8 cellular contexts compared by ENCODE assay signal in the genomic region with DNA sequence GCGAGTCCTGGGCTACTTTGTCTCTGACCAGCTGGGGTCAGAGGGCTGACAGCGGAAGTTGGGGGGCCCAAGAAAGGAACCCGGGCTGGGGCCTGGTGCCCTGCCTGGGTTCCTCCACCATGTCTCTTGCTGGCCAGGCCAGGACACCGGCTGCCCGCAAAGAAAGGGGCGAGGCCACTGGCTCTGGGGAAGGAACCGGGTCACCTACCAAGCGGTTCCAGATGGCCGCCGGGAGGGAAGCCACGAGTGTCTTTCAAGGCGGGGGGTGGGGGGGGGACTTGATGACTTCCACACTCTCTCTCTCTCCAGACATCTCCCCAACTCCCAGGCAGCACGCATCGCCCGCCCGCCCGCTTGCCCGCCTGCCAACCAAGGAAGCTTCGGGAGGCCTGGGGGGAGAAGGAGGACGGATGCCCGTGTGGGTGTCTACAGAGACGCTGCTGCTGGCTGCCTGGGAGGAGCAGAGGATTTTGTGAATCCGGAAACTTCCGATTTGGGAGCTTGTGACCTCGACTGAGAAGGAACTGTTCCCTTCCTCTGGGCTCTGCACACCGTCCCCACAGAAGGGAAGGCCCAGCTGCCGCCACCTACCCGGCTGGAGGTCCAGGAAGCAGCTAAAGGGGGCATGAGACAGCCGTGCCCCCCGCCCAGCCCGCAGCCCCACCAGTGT. TPM values are rescaled to one million over a fixed set of nuclear protein-coding genes. Genes with fewer than 3 reads are reported as not detected.
DNase-seq lines count a peak whose midpoint lies in the region; ATAC-seq and TF ChIP-seq lines count a peak whose summit lies in the region.

No MANE protein-coding gene starts in this region.

- H3K36me3 ChIP-seq in CD4-positive, CD25-positive, alpha-beta regulatory T cell (ENCODE audit: control insufficient read depth, insufficient read depth, low read length): no peaks in the 10 kb centered on the region

- no peak for TF ChIP-seq CTCF in activated B cell treated with CpG ODN at 0.5 μM for 24 hours (IDR thresholded peaks at IDR 0.05)
- no peak for TF ChIP-seq CTCF in natural killer cell (IDR thresholded peaks at IDR 0.05)

- ATAC-seq in CD4-positive, CD25-positive, alpha-beta regulatory T cell (ENCODE audit: low read depth in 2 of 2): no peak
- ATAC-seq in activated B cell treated with CpG ODN at 0.5 μM for 24 hours (ENCODE audit: low read depth): no peak
- no peak for ATAC-seq in natural killer cell
- no peak for ATAC-seq in GM21360 (IDR thresholded peaks at IDR 0.05; ENCODE audit: unreplicated experiment)
- ATAC-seq in GM18519 (IDR thresholded peaks at IDR 0.05; ENCODE audit: low FRiP score, unreplicated experiment): no peak

- CTCF ChIA-PET in activated B cell treated with CpG ODN at 0.5 μM for 24 hours (lab: Charles Lee): interaction anchor here (1.1 to 2.9 kb wide), 3 partner anchors 9 to 39 kb away, joined by 3 to 15 read pairs (median 6); no protein-coding TSS in a partner anchor

- peak in 1 of 3 donors; percentile 54 for DNase-seq in CD4-positive, CD25-positive, alpha-beta regulatory T cell
- peak; percentile 29 for DNase-seq in HS-5 (ENCODE audit: low read depth)
- DNase-seq in activated B cell treated with CpG ODN at 0.5 μM for 24 hours: peak; percentile 31
- DNase-seq in fibroblast of gingiva (ENCODE audit: low read depth): peak; percentile 83
- DNase-seq in natural killer cell: peak; percentile 26
- no peak for DNase-seq in NCI-H2227 treated with DMSO at 0.1 percent for 48 hours (lab: John Stamatoyannopoulos, UW)

- intact Hi-C loops in activated B cell treated with CpG ODN at 0.5 μM for 24 hours (cut with micrococcal nuclease): no loop called here
- intact Hi-C loops in natural killer cell (cut with micrococcal nuclease): loop anchor here (2.0 kb wide), 1 partner anchor 28 kb away; no protein-coding TSS in a partner anchor

- H3K4me3 Mint-ChIP-seq in CD4-positive, CD25-positive, alpha-beta regulatory T cell: peak overlapping the region; percentile 90 to 96 (median 92)
- H3K4me3 Mint-ChIP-seq in activated B cell treated with CpG ODN at 0.5 μM for 24 hours (peak overlapping the region; percentile 89), natural killer cell (peak overlapping the region; percentile 84)

- peak overlapping the region; percentile 53 for H3K4me3 ChIP-seq in CD4-positive, CD25-positive, alpha-beta regulatory T cell (ENCODE audit: low read depth, low read length)

- H3K4me1 ChIP-seq in CD4-positive, CD25-positive, alpha-beta regulatory T cell (ENCODE audit: control insufficient read depth, insufficient read depth, low read length, poor library complexity, severe bottlenecking): peaks cover 17% of the 10 kb centered on the region

- no peaks in the 10 kb centered on the region for H3K36me3 Mint-ChIP-seq in CD4-positive, CD25-positive, alpha-beta regulatory T cell
- H3K36me3 Mint-ChIP-seq in activated B cell treated with CpG ODN at 0.5 μM for 24 hours (ENCODE audit: low read depth): peaks cover 13% of the 10 kb centered on the region
- no peaks in the 10 kb centered on the region for H3K36me3 Mint-ChIP-seq in natural killer cell

- no peak overlapping the region for H3K27ac ChIP-seq in CD4-positive, CD25-positive, alpha-beta regulatory T cell (ENCODE audit: insufficient read depth, low read length, poor library complexity, severe bottlenecking)

- H3K27me3 Mint-ChIP-seq in CD4-positive, CD25-positive, alpha-beta regulatory T cell: no peaks in the 10 kb centered on the region
- H3K27me3 Mint-ChIP-seq in activated B cell treated with CpG ODN at 0.5 μM for 24 hours (no peaks in the 10 kb centered on the region), natural killer cell (ENCODE audit: low read depth in 2 of 2) (no peaks in the 10 kb centered on the region)

- no peaks in the 10 kb centered on the region for H3K9me3 ChIP-seq in CD4-positive, CD25-positive, alpha-beta regulatory T cell (ENCODE audit: control insufficient read depth in 2 of 2, low read length in 2 of 2)

- H3K27me3 ChIP-seq in CD4-positive, CD25-positive, alpha-beta regulatory T cell (ENCODE audit: control insufficient read depth, insufficient read depth, low read length): no peaks in the 10 kb centered on the region

- H3K27ac Mint-ChIP-seq in CD4-positive, CD25-positive, alpha-beta regulatory T cell: peak overlapping the region in 2 of 3 donors; percentile 88 to 89
- H3K27ac Mint-ChIP-seq in activated B cell treated with CpG ODN at 0.5 μM for 24 hours: peak overlapping the region; percentile 65
- H3K27ac Mint-ChIP-seq in natural killer cell: peak overlapping the region; percentile 45 to 88

- no peaks in the 10 kb centered on the region for H3K9me3 Mint-ChIP-seq in CD4-positive, CD25-positive, alpha-beta regulatory T cell
- H3K9me3 Mint-ChIP-seq in activated B cell treated with CpG ODN at 0.5 μM for 24 hours: no peaks in the 10 kb centered on the region
- H3K9me3 Mint-ChIP-seq in natural killer cell: no peaks in the 10 kb centered on the region

- POLR2A ChIA-PET in activated B cell treated with CpG ODN at 0.5 μM for 24 hours (lab: Charles Lee): interaction anchor here (0.6 to 2.7 kb wide), 9 partner anchors 9 to 129 kb away, joined by 3 to 13 read pairs (median 4); partner anchors contain the start of gene MRPL54

- H3K4me1 Mint-ChIP-seq in CD4-positive, CD25-positive, alpha-beta regulatory T cell: peaks cover 0 to 43% (median 11%) of the 10 kb centered on the region in 4 donors
- H3K4me1 Mint-ChIP-seq in activated B cell treated with CpG ODN at 0.5 μM for 24 hours: peaks cover 34% of the 10 kb centered on the region
- peaks cover 17 to 52% of the 10 kb centered on the region in 2 donors for H3K4me1 Mint-ChIP-seq in natural killer cell

RNA-seq across cellular contexts. Expression of gene PIP5K1C, which starts 1.1 kb away (rescaled TPM):
- 28.1 TPM for total RNA-seq in CD4-positive, CD25-positive, alpha-beta regulatory T cell
- 1 to 10 TPM; 3.8 to 5.7 (median 4.2) TPM for polyA plus RNA-seq in CD4-positive, CD25-positive, alpha-beta regulatory T cell
- total RNA-seq in activated B cell treated with CpG ODN at 0.5 μM for 24 hours (28.3 and 31.1 TPM in 2 replicates), natural killer cell (10 to 100 TPM; 35.0 to 49.2 (median 36.8) TPM)

RNA-seq across cellular contexts. Expression of gene TJP3, which starts 9.0 kb away (rescaled TPM):
- 20.6 TPM for total RNA-seq in CD4-positive, CD25-positive, alpha-beta regulatory T cell
- 10 to 100 TPM; 22.9 to 34.4 (median 29.9) TPM for polyA plus RNA-seq in CD4-positive, CD25-positive, alpha-beta regulatory T cell
- total RNA-seq in activated B cell treated with CpG ODN at 0.5 μM for 24 hours (0.86 and 1.7 TPM in 2 replicates), natural killer cell (1 to 10 TPM; 1.1 to 2.9 (median 1.3) TPM)
